Comparison of ENCODE assay signal across 11 cellular contexts in genomic region chr11:88179966-88180629, GRCh38. TPM values are rescaled to one million over a fixed set of nuclear protein-coding genes. Genes with fewer than 3 reads are reported as not detected.
DNase-seq lines count a peak whose midpoint lies in the region; ATAC-seq and TF ChIP-seq lines count a peak whose summit lies in the region.
"Had no signal": no experiment of that assay in that cellular context is flagged by ENCODE, and none has a peak within 500 bp of the region (broad histone marks: within the 10 kb centered on the region; RNA-seq: fewer than 3 reads in every experiment).

No MANE protein-coding gene starts in this region.

- H2AFZ ChIP-seq in PC-9 = no peak overlapping the region

- DNase-seq in GM12865 (ENCODE audit: low read depth) (peak; percentile 57), PC-9 (peak in 1 of 2 experiments; percentile 41), foreskin keratinocyte (peak; percentile 82 to 94), cerebellum (ENCODE audit: low spot score) (no peak), right lobe of liver (no peak)
- DNase-seq in stimulated activated CD4-positive, alpha-beta T cell treated with anti-CD3 and anti-CD28 coated beads, Interleukin-4, amount 100 ng/mL, for 4 hours = no peak
- DNase-seq: activated CD8-positive, alpha-beta memory T cell treated with anti-CD3 and anti-CD28 coated beads, Interleukin-2, amount 50 U/mL, for 48 hours; BE2C; Kasumi-1 had no signal

- POLR2A ChIA-PET in PC-9 (lab: Charles Lee; ENCODE audit: unreplicated experiment) = interaction anchor here (0.6 kb wide), 1 partner anchor 158 kb away, joined by 8 read pairs; no protein-coding TSS in a partner anchor

- intact Hi-C loops in PC-9 (cut with micrococcal nuclease; ENCODE audit: unreplicated experiment) (loop anchor here (5.0 kb wide), 1 partner anchor 362 kb away; no protein-coding TSS in a partner anchor), right lobe of liver (cut with DNase I) (no loop called here)

- no peak for TF ChIP-seq POLR2A in right lobe of liver (IDR thresholded peaks at IDR 0.05)

- peaks cover 40% of the 10 kb centered on the region for H3K4me1 ChIP-seq in PC-9 (replicated peaks; ENCODE audit: insufficient read depth)
- H3K4me1 ChIP-seq in foreskin keratinocyte = peaks cover 52% of the 10 kb centered on the region
- peaks cover 0 to 2% (median 0%) of the 10 kb centered on the region in 4 donors for H3K4me1 ChIP-seq in right lobe of liver
- H3K4me1 ChIP-seq: BE2C had no signal

- no peaks in the 10 kb centered on the region for H3K9me2 ChIP-seq in PC-9 (ENCODE audit: insufficient read depth)

- H3F3A ChIP-seq in PC-9 (ENCODE audit: insufficient read depth, low read depth) = peaks cover 10% of the 10 kb centered on the region

- 58% methylated on average over 3 of the region's 3 CpGs for WGBS in right lobe of liver (ENCODE audit: insufficient coverage, low coverage, low lambda C conversion rate, missing lambda C conversion rate)

- no peaks in the 10 kb centered on the region for H4K20me1 ChIP-seq in PC-9 (ENCODE audit: insufficient read depth)

- H3K9me3 ChIP-seq in PC-9 (ENCODE audit: insufficient read depth, low read depth) (no peaks in the 10 kb centered on the region), right lobe of liver (no peaks in the 10 kb centered on the region)
- H3K9me3 ChIP-seq: BE2C had no signal

- H3K4me3 ChIP-seq in GM12865 (ENCODE audit: low read depth, low read length) (no peak overlapping the region), PC-9 (no peak overlapping the region), right lobe of liver (no peak overlapping the region)

- no peaks in the 10 kb centered on the region for H3K79me2 ChIP-seq in PC-9 (ENCODE audit: low read depth)

- H3K4me2 ChIP-seq in PC-9 = peak overlapping the region; percentile 43

- no TSS peak for BruUV-seq in PC-9 (replicated peaks; lab: Mats Ljungman, UMichigan)

- H3K36me3 ChIP-seq in PC-9 (ENCODE audit: low read depth) = no peaks in the 10 kb centered on the region
- H3K36me3 ChIP-seq in right lobe of liver = no peaks in the 10 kb centered on the region
- H3K36me3 ChIP-seq: BE2C had no signal

- CTCF ChIA-PET in PC-9 (lab: Charles Lee) = no interaction called here

- ATAC-seq in GM19438 (IDR thresholded peaks at IDR 0.05; ENCODE audit: low read depth, unreplicated experiment) (peak; percentile 25), foreskin keratinocyte (peak; percentile 35), right lobe of liver (no peak), HG03565 (IDR thresholded peaks at IDR 0.05; ENCODE audit: unreplicated experiment) (no peak)

- H3K27ac ChIP-seq in PC-9 (peak overlapping the region; percentile 52), foreskin keratinocyte (peak overlapping the region; percentile 95), right lobe of liver (no peak overlapping the region)

- H3K27me3 ChIP-seq in PC-9 (ENCODE audit: insufficient read depth, low read depth) (no peaks in the 10 kb centered on the region), foreskin keratinocyte (no peaks in the 10 kb centered on the region), right lobe of liver (no peaks in the 10 kb centered on the region)
- H3K27me3 ChIP-seq: BE2C had no signal

- TF ChIP-seq CTCF in GM12865 (IDR thresholded peaks at IDR 0.05; ENCODE audit: insufficient read depth, low read depth, low read length, missing control alignments) (peak; percentile 18), PC-9 (conservative IDR thresholded peaks at IDR 0.05) (no peak; the same call in 1 of the 2 replicates), foreskin keratinocyte (conservative IDR thresholded peaks at IDR 0.05) (peak; percentile 49), right lobe of liver (IDR thresholded peaks at IDR 0.05) (no peak)

RNA-seq across cellular contexts. Expression of gene RAB38, which starts 4.9 kb away (rescaled TPM):
- 12.7 and 14.2 TPM in 2 replicates for total RNA-seq in PC-9 (2021)
- 57.5 and 75.2 TPM in 2 replicates for total RNA-seq in foreskin keratinocyte
- polyA plus RNA-seq in foreskin keratinocyte = 47.0 and 70.7 TPM in 2 replicates
- 2.2 TPM for total RNA-seq in cerebellum
- 1 to 10 TPM in 1 of 6 experiments, under 1 TPM in 5; 0.19 to 1.0 (median 0.70) TPM for total RNA-seq in right lobe of liver

Comparison
In these comparisons a context has a peak if more than half of its experiments do, and no peak if none do; other contexts are left out.
1. DNase-seq: peak in GM12865 (single experiment) and foreskin keratinocyte (2 of 2); none in cerebellum (single experiment), right lobe of liver (0 of 3) and stimulated activated CD4-positive, alpha-beta T cell treated with anti-CD3 and anti-CD28 coated beads, Interleukin-4, amount 100 ng/mL, for 4 hours (0 of 2).
2. CTCF ChIP-seq: peak in GM12865 (single experiment) and foreskin keratinocyte (single experiment); none in PC-9 (single experiment) and right lobe of liver (0 of 4).
3. ATAC-seq: peak in GM19438 (single experiment) and foreskin keratinocyte (single experiment); none in right lobe of liver (0 of 4) and HG03565 (single experiment).
4. H3K27ac ChIP-seq: peak in PC-9 (single experiment) and foreskin keratinocyte (single experiment); none in right lobe of liver (0 of 3).